8 cellular contexts compared by ENCODE assay signal in the genomic region with DNA sequence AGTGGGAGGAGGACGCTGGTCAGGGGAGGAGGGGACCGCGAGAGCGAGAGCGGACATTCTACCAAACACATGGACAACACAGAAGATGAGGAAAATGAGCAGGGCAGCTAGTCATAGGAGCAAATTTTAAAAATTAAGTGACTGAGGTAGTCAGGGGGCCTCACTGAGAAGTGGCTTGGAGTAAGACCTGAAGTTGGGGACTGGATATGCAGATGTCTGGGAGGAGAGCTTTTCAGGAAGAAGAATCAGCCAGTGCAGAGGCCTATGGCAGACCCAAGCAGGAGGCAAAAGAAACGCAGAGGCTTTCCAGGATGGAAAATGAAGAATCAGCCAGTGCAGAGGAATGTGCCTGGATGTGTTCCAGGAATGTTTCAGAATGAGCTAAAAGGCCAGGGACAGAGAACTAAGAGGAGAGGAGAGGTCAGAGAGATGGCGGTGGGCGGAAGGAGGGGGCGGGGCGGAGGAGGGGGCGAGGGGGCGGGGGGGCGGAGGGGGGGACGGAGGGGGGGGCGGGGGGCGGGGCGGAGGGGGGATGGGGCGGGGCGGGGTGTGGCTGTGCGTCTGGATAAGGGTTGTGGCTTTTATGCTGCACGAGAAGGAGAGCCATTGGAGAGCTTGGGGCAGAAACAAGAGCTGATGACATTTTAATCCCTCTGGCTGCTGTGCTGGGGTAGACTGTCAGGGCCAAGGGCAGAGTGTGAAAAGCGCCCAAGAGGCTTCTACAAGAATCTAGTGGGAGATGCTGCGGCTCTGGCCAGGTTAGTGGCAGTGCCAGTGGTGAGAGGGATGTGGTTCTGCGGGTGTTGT.
DNase-seq lines count a peak whose midpoint lies in the region; ATAC-seq and TF ChIP-seq lines count a peak whose summit lies in the region.

No MANE protein-coding gene starts in this region.

- H3K4me1 ChIP-seq in SJCRH30 (peaks cover 11% of the 10 kb centered on the region; the same call in 1 of the 2 replicates), ectodermal cell (ENCODE audit: control insufficient read depth, insufficient read depth, low read length) (peaks cover 24% of the 10 kb centered on the region), lung (ENCODE audit: control insufficient read depth in 2 of 2, insufficient read depth in 2 of 2, low read length in 2 of 2) (peaks cover 0 to 14% of the 10 kb centered on the region in 2 donors), subcutaneous abdominal adipose tissue (ENCODE audit: control insufficient read depth in 5 of 5, insufficient read depth in 5 of 5, low read length in 5 of 5) (peaks cover 4 to 40% (median 37%) of the 10 kb centered on the region in 5 donors)

- 9 to 11% methylated on average over 13 of the region's 24 CpGs for WGBS in ectodermal cell, 2 experiments
- WGBS in lung, 2 donors = 2 to 4% methylated on average over 11 to 14 of the region's 24 CpGs

- H3K27me3 ChIP-seq in SJCRH30 (no peaks in the 10 kb centered on the region), ectodermal cell (ENCODE audit: control insufficient read depth, insufficient read depth, low read length, poor library complexity, severe bottlenecking) (no peaks in the 10 kb centered on the region), lung (ENCODE audit: control insufficient read depth, insufficient read depth) (no peaks in the 10 kb centered on the region), subcutaneous abdominal adipose tissue (ENCODE audit: control insufficient read depth in 5 of 5, insufficient read depth in 4 of 5, low read length in 5 of 5) (no peaks in the 10 kb centered on the region)

- H3K9me3 ChIP-seq in SJCRH30 (replicated peaks) (no peaks in the 10 kb centered on the region), ectodermal cell (ENCODE audit: control insufficient read depth, low read length) (no peaks in the 10 kb centered on the region), lung (ENCODE audit: control insufficient read depth in 2 of 2, insufficient read depth in 1 of 2, low read length in 1 of 2) (no peaks in the 10 kb centered on the region), subcutaneous abdominal adipose tissue (ENCODE audit: control insufficient read depth in 5 of 5, low read length in 5 of 5) (no peaks in the 10 kb centered on the region)

- H3K4me3 ChIP-seq in SJCRH30 (peak overlapping the region; percentile 46), ectodermal cell (ENCODE audit: insufficient read depth, low read depth, low read length) (peak overlapping the region; percentile 40), lung (no peak overlapping the region), subcutaneous abdominal adipose tissue (ENCODE audit: low read depth in 1 of 5, low read length in 5 of 5) (peak overlapping the region; percentile 23 to 52 (median 44))

- H3K27ac ChIP-seq in SJCRH30 (peak overlapping the region; percentile 29; the same call in 1 of the 2 replicates), ectodermal cell (ENCODE audit: insufficient read depth, low read depth, low read length, poor library complexity, severe bottlenecking) (peak overlapping the region; percentile 82), lung (ENCODE audit: low read depth in 1 of 2, low read length in 1 of 2) (peak overlapping the region; percentile 59), subcutaneous abdominal adipose tissue (ENCODE audit: low read depth, low read length) (peak overlapping the region; percentile 79)

- DNase-seq in D341Med (ENCODE audit: low spot score) = peak; percentile 35
- DNase-seq in SJCRH30 = peak; percentile 70 to 86
- peak; percentile 59 for DNase-seq in lung (ENCODE audit: low spot score)
- no peak for DNase-seq in NCI-H187 (lab: John Stamatoyannopoulos, UW)

- peak; percentile 7 for ATAC-seq in HG02642 (IDR thresholded peaks at IDR 0.05; ENCODE audit: poor library complexity, unreplicated experiment)
- peak; percentile 45 for ATAC-seq in lung (ENCODE audit: insufficient read depth, low FRiP score)
- ATAC-seq in HG03520 (IDR thresholded peaks at IDR 0.05; ENCODE audit: unreplicated experiment) = no peak

- peak overlapping the region in 3 of 5 donors; percentile 26 to 58 (median 45) for H3K9ac ChIP-seq in subcutaneous abdominal adipose tissue (ENCODE audit: low read length in 5 of 5)

- H3K36me3 ChIP-seq in SJCRH30 (no peaks in the 10 kb centered on the region), ectodermal cell (ENCODE audit: control insufficient read depth, insufficient read depth, low read length) (no peaks in the 10 kb centered on the region), lung (ENCODE audit: control insufficient read depth in 2 of 2, insufficient read depth in 2 of 2, low read length in 2 of 2) (no peaks in the 10 kb centered on the region), subcutaneous abdominal adipose tissue (ENCODE audit: control insufficient read depth in 5 of 5, insufficient read depth in 5 of 5, low read length in 5 of 5) (no peaks in the 10 kb centered on the region)

- no peak for TF ChIP-seq CTCF in lung (IDR thresholded peaks at IDR 0.05; ENCODE audit: control extremely low read depth, extremely low read depth)

Comparison
In these comparisons a context has a peak if more than half of its experiments do, and no peak if none do; other contexts are left out.
1. DNase-seq: peak in D341Med (single experiment), SJCRH30 (2 of 2) and lung (single experiment); none in NCI-H187 (0 of 2).
2. H3K27ac ChIP-seq: peak in every context shown above with its lines; median percentile 82 in ectodermal cell; 79 in subcutaneous abdominal adipose tissue; 59 in lung; 29 in SJCRH30.